10 cellular contexts compared by ENCODE assay signal in the genomic region with DNA sequence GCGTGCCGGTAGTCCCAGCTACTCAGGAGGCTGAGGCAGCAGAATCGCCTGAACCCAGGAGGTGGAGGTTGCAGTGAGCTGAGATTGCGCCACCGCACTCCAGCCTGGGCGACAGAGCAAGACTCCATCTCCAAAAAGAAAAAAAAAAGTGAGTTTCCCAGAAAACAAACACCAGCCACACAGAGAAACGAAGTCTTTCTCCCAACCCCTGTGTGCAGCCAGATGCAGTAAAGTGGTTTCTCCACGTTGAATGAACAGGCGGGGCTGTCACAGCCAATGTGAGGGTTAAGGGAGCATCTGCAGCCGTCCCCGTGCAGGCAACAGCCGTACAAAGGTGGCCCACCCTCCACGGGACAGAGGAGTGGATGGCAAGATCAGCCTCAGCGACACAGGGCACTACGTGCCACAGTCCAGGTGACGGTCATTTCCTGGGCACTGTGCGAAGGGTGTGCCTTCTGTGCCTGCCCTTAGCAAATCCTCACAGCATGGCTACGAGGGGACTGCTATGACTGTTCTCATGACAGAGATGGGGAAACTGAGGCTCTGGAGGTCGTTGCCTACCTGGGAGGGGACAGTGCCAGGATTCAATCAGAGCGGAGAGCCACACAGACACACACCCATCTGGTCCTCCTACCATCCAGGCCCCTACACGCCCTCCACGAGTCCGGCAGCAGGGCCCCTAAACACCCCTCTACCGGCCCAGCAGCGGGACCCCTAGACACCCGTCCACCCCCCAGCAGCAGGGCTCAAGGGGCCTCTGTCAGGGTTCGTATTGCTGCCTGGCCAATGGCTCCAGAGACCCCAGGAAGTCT. TPM values are rescaled to one million over a fixed set of nuclear protein-coding genes. Genes with fewer than 3 reads are reported as not detected.
DNase-seq lines count a peak whose midpoint lies in the region; ATAC-seq, FAIRE-seq and TF ChIP-seq lines count a peak whose summit lies in the region.
"Had no signal": no experiment of that assay in that cellular context is flagged by ENCODE, and none has a peak within 500 bp of the region (broad histone marks: within the 10 kb centered on the region; RNA-seq: fewer than 3 reads in every experiment).

No MANE protein-coding gene starts in this region.

- peaks cover 7% of the 10 kb centered on the region for H3K4me1 Mint-ChIP-seq in activated T-cell treated with anti-CD3 and anti-CD28 coated beads, Interleukin-2, amount 50 U/mL, for 4 hours (ENCODE audit: low read depth)
- H3K4me1 Mint-ChIP-seq in astrocyte (ENCODE audit: low read depth, unreplicated experiment), result peaks cover 9% of the 10 kb centered on the region
- H3K4me1 Mint-ChIP-seq in stimulated activated naive B cell treated with anti-CD40 and anti-IgM and Interleukin-4, amounts not matched to agents 10 μg/mL and 1 μg/mL and 100 μg/mL, for 72 hours, result peaks cover 48 to 76% of the 10 kb centered on the region in 2 donors

- H3K27ac Mint-ChIP-seq in astrocyte (ENCODE audit: unreplicated experiment), result no peak overlapping the region
- H3K27ac Mint-ChIP-seq in stimulated activated naive B cell treated with anti-CD40 and anti-IgM and Interleukin-4, amounts not matched to agents 10 μg/mL and 1 μg/mL and 100 μg/mL, for 72 hours, result peak overlapping the region; percentile 51

- H3K9me3 Mint-ChIP-seq in activated T-cell treated with anti-CD3 and anti-CD28 coated beads, Interleukin-2, amount 50 U/mL, for 4 hours, result no peaks in the 10 kb centered on the region
- H3K9me3 Mint-ChIP-seq in astrocyte (ENCODE audit: unreplicated experiment), result no peaks in the 10 kb centered on the region
- H3K9me3 Mint-ChIP-seq in stimulated activated naive B cell treated with anti-CD40 and anti-IgM and Interleukin-4, amounts not matched to agents 10 μg/mL and 1 μg/mL and 100 μg/mL, for 72 hours, result no peaks in the 10 kb centered on the region

- H3K4me3 Mint-ChIP-seq in activated T-cell treated with anti-CD3 and anti-CD28 coated beads, Interleukin-2, amount 50 U/mL, for 4 hours, result peak overlapping the region; percentile 19
- peak overlapping the region; percentile 94 for H3K4me3 Mint-ChIP-seq in astrocyte (ENCODE audit: unreplicated experiment)
- H3K4me3 Mint-ChIP-seq in stimulated activated naive B cell treated with anti-CD40 and anti-IgM and Interleukin-4, amounts not matched to agents 10 μg/mL and 1 μg/mL and 100 μg/mL, for 72 hours, result peak overlapping the region; percentile 90 to 94

- no peak for FAIRE-seq in astrocyte (lab: Jason Lieb, UNC)

- no peaks in the 10 kb centered on the region for H3K9me3 ChIP-seq in astrocyte (ENCODE audit: insufficient read depth, low read depth, low read length)
- H3K9me3 ChIP-seq in liver (ENCODE audit: control insufficient read depth in 4 of 4, low read length in 3 of 4), result no peaks in the 10 kb centered on the region

- H3K4me1 ChIP-seq in astrocyte (ENCODE audit: insufficient read depth, low read length) (peaks cover 27% of the 10 kb centered on the region), liver (ENCODE audit: control insufficient read depth in 4 of 4, insufficient read depth in 4 of 4, low read length in 3 of 4) (peaks cover 14 to 37% (median 24%) of the 10 kb centered on the region in 4 donors)

- no peaks in the 10 kb centered on the region for H3K36me3 Mint-ChIP-seq in activated T-cell treated with anti-CD3 and anti-CD28 coated beads, Interleukin-2, amount 50 U/mL, for 4 hours (ENCODE audit: insufficient read depth)
- H3K36me3 Mint-ChIP-seq in astrocyte (ENCODE audit: low read depth, unreplicated experiment), result peaks cover 2% of the 10 kb centered on the region
- H3K36me3 Mint-ChIP-seq in stimulated activated naive B cell treated with anti-CD40 and anti-IgM and Interleukin-4, amounts not matched to agents 10 μg/mL and 1 μg/mL and 100 μg/mL, for 72 hours, result peaks cover 21 to 31% of the 10 kb centered on the region in 2 donors

- H3K4me2 ChIP-seq in astrocyte (ENCODE audit: low read length), result peak overlapping the region; percentile 94

- H3K27ac ChIP-seq in astrocyte (ENCODE audit: low read depth, low read length) (no peak overlapping the region), liver (ENCODE audit: low read depth in 1 of 2, low read length in 2 of 2) (peak overlapping the region; percentile 96 to 99)

- H3K36me3 ChIP-seq in astrocyte (ENCODE audit: insufficient read depth, low read length), result no peaks in the 10 kb centered on the region
- peaks cover 0 to 3% (median under 1%) of the 10 kb centered on the region in 4 donors for H3K36me3 ChIP-seq in liver (ENCODE audit: control insufficient read depth in 4 of 4, insufficient read depth in 3 of 4, low read depth in 1 of 4, low read length in 3 of 4)

- H3K27me3 ChIP-seq in astrocyte (ENCODE audit: insufficient read depth, low read length) (no peaks in the 10 kb centered on the region), liver (ENCODE audit: control insufficient read depth in 4 of 4, insufficient read depth in 4 of 4, low read length in 3 of 4) (no peaks in the 10 kb centered on the region)

- TF ChIP-seq CTCF in astrocyte (IDR thresholded peaks at IDR 0.05; ENCODE audit: insufficient read depth, low read depth, low read length), result no peak
- TF ChIP-seq CTCF in liver (IDR thresholded peaks at IDR 0.05; ENCODE audit: low read depth, low read length, missing input control), result no peak

- peaks cover 71% of the 10 kb centered on the region for H4K20me1 ChIP-seq in astrocyte (ENCODE audit: insufficient read depth, low read length)

- H3K9ac ChIP-seq in astrocyte (ENCODE audit: low read length) (peak overlapping the region; percentile 89), liver (ENCODE audit: low read depth in 1 of 2, low read length in 2 of 2) (no peak overlapping the region)

- 50% methylated on average over 27 of the region's 27 CpGs for WGBS in liver

- TF ChIP-seq RAD21 in liver (IDR thresholded peaks at IDR 0.05), result no peak

- ATAC-seq in activated T-cell treated with anti-CD3 and anti-CD28 coated beads, Interleukin-2, amount 50 U/mL, for 4 hours, result no peak
- ATAC-seq in stimulated activated naive B cell treated with anti-CD40 and anti-IgM and Interleukin-4, amounts not matched to agents 10 μg/mL and 1 μg/mL and 100 μg/mL, for 72 hours (replicated peaks), result no peak
- ATAC-seq in HG02759 (IDR thresholded peaks at IDR 0.05; ENCODE audit: unreplicated experiment), result no peak

- peaks cover 7% of the 10 kb centered on the region for H3K27me3 Mint-ChIP-seq in activated T-cell treated with anti-CD3 and anti-CD28 coated beads, Interleukin-2, amount 50 U/mL, for 4 hours (ENCODE audit: low read depth)
- no peaks in the 10 kb centered on the region for H3K27me3 Mint-ChIP-seq in astrocyte (ENCODE audit: low read depth, unreplicated experiment)
- no peaks in the 10 kb centered on the region for H3K27me3 Mint-ChIP-seq in stimulated activated naive B cell treated with anti-CD40 and anti-IgM and Interleukin-4, amounts not matched to agents 10 μg/mL and 1 μg/mL and 100 μg/mL, for 72 hours

- H3K4me3 ChIP-seq in astrocyte (ENCODE audit: insufficient read depth, low read depth, low read length) (peak overlapping the region; percentile 78), liver (ENCODE audit: low read depth in 1 of 3, low read length in 3 of 3) (peak overlapping the region in 2 of 3 donors; percentile 58 to 90)

- DNase-seq in activated T-cell treated with anti-CD3 and anti-CD28 coated beads, Interleukin-2, amount 50 U/mL, for 4 hours, result no peak
- no peak for DNase-seq in activated T-cell treated with anti-CD3 and anti-CD28 coated beads for 4 hours
- no peak for DNase-seq in astrocyte (ENCODE audit: low read depth)
- no peak for DNase-seq in stimulated activated naive B cell treated with anti-CD40 and anti-IgM and Interleukin-4, amounts not matched to agents 10 μg/mL and 1 μg/mL and 100 μg/mL, for 72 hours
- DNase-seq in NCI-H2196 (lab: John Stamatoyannopoulos, UW; ENCODE audit: unreplicated experiment), result no peak
- no peak for DNase-seq in NCI-H1436 (lab: John Stamatoyannopoulos, UW)
- DNase-seq: NCI-H1436 treated with DMSO at 0.1 percent for 48 hours; stimulated activated CD8-positive, alpha-beta memory T cell treated with anti-CD3 and anti-CD28 coated beads, Interleukin-4, amount 100 ng/mL, for 48 hours had no signal

- H3K79me2 ChIP-seq in astrocyte (ENCODE audit: insufficient read depth, low read length), result peaks cover 74% of the 10 kb centered on the region

- no peak overlapping the region for H2AFZ ChIP-seq in astrocyte (ENCODE audit: low read depth, low read length)

TF ChIP-seq in liver, 16 proteins besides CTCF, POLR2A, EP300 and RAD21:
- TF ChIP-seq, protein P1, sequence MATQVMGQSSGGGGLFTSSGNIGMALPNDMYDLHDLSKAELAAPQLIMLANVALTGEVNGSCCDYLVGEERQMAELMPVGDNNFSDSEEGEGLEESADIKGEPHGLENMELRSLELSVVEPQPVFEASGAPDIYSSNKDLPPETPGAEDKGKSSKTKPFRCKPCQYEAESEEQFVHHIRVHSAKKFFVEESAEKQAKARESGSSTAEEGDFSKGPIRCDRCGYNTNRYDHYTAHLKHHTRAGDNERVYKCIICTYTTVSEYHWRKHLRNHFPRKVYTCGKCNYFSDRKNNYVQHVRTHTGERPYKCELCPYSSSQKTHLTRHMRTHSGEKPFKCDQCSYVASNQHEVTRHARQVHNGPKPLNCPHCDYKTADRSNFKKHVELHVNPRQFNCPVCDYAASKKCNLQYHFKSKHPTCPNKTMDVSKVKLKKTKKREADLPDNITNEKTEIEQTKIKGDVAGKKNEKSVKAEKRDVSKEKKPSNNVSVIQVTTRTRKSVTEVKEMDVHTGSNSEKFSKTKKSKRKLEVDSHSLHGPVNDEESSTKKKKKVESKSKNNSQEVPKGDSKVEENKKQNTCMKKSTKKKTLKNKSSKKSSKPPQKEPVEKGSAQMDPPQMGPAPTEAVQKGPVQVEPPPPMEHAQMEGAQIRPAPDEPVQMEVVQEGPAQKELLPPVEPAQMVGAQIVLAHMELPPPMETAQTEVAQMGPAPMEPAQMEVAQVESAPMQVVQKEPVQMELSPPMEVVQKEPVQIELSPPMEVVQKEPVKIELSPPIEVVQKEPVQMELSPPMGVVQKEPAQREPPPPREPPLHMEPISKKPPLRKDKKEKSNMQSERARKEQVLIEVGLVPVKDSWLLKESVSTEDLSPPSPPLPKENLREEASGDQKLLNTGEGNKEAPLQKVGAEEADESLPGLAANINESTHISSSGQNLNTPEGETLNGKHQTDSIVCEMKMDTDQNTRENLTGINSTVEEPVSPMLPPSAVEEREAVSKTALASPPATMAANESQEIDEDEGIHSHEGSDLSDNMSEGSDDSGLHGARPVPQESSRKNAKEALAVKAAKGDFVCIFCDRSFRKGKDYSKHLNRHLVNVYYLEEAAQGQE (IDR thresholded peaks at IDR 0.05), result no peak
- TF ChIP-seq HNF4A (conservative IDR thresholded peaks at IDR 0.05), result peak; percentile 36 to 77
- peak; percentile 20 to 57 for TF ChIP-seq RXRA (IDR thresholded peaks at IDR 0.05)

RNA-seq across cellular contexts. Expression of gene VAV2, which starts 2.4 kb away (rescaled TPM):
- 1 to 10 TPM; 2.7 to 3.7 (median 3.2) TPM for total RNA-seq in activated T-cell treated with anti-CD3 and anti-CD28 coated beads, Interleukin-2, amount 50 U/mL, for 4 hours
- total RNA-seq in astrocyte (36.5 and 41.6 TPM in 2 replicates), liver (10 to 100 TPM; 12.6 to 26.4 TPM)
- 10 to 100 TPM in 1 of 2 donors, 1 to 10 TPM in 1; 4.9 to 21.4 TPM for polyA plus RNA-seq in liver

RNA-seq across cellular contexts. Expression of gene BRD3OS, which starts 35.5 kb away (rescaled TPM):
- 10 to 100 TPM; 11.9 to 15.5 (median 13.9) TPM for total RNA-seq in activated T-cell treated with anti-CD3 and anti-CD28 coated beads, Interleukin-2, amount 50 U/mL, for 4 hours
- 20.2 and 21.7 TPM in 2 replicates for total RNA-seq in astrocyte
- total RNA-seq in liver, result 1 to 10 TPM; 2.6 to 3.2 TPM
- 1 to 10 TPM; 2.1 to 5.1 TPM for polyA plus RNA-seq in liver

Comparison
In these comparisons a context has a peak if more than half of its experiments do, and no peak if none do; other contexts are left out.
1. H3K4me3 Mint-ChIP-seq: peak in every context shown above with its lines; median percentile 94 in astrocyte; 92 in stimulated activated naive B cell treated with anti-CD40 and anti-IgM and Interleukin-4, amounts not matched to agents 10 μg/mL and 1 μg/mL and 100 μg/mL, for 72 hours; 19 in activated T-cell treated with anti-CD3 and anti-CD28 coated beads, Interleukin-2, amount 50 U/mL, for 4 hours.